In the genomic region with DNA sequence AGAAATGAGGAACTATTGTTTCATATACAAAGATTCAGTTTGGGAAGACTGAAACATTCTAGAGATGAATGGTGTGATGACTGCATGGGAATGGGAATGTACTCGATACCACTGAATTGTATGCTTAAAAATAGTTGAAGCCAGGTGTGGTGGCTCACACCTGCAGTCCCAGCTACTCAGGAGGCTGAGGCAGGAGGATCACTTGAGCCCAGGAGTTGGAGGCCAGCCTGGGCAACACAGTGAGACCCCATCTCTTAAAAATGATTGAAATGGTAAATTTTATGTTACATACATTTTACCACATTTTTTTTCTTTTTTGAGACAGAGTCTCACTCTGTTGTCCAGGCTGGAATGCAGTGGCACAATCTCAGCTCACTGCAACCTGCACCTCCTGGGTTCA, we compare ENCODE assay signal across 2 cellular contexts. TPM values are rescaled to one million over a fixed set of nuclear protein-coding genes. Genes with fewer than 3 reads are reported as not detected.
"Had no signal": no experiment of that assay in that cellular context is flagged by ENCODE, and none has a peak within 500 bp of the region (broad histone marks: within the 10 kb centered on the region; RNA-seq: fewer than 3 reads in every experiment).

No MANE protein-coding gene starts in this region.

RNA-seq across cellular contexts. Expression of gene ZIC5, which starts 19.9 kb away (rescaled TPM):
- total RNA-seq: GM23248, HFFc6 had no signal
- polyA plus RNA-seq: GM23248 had no signal

RNA-seq across cellular contexts. Expression of gene ZIC2, which starts 29.9 kb away (rescaled TPM):
- total RNA-seq: GM23248 had no signal
- polyA plus RNA-seq: GM23248 had no signal
